ENCODE assay signal across 21 cellular contexts in genomic region chr11:121159721-121160120, GRCh38.
"Had no signal": no experiment of that assay in that cellular context is flagged by ENCODE, and none has a peak within 500 bp of the region (broad histone marks: within the 10 kb centered on the region; RNA-seq: fewer than 3 reads in every experiment).

No MANE protein-coding gene starts in this region.

- H3K36me3 ChIP-seq: brain microvascular endothelial cell, cardiac muscle cell, MG63 had no signal

- H3K27ac ChIP-seq: brain microvascular endothelial cell, cardiac muscle cell, KMS-11 had no signal

- H3K9me3 ChIP-seq: MG63 had no signal

- H3K27me3 ChIP-seq: brain microvascular endothelial cell, cardiac muscle cell had no signal

- DNase-seq: activated B cell treated with CpG ODN at 0.5 μM for 24 hours; activated CD4-positive, alpha-beta T cell treated with anti-CD3 and anti-CD28 coated beads for 1 hour; activated CD4-positive, alpha-beta T cell treated with anti-CD3 and anti-CD28 coated beads, Interleukin-2, amount 10 ng/mL, durations not matched to agents 24 days and 14 days; activated CD4-positive, alpha-beta T cell treated with anti-CD3 and anti-CD28 coated beads, Interleukin-2, amount 50 U/mL, for 48 hours; activated CD8-positive, alpha-beta memory T cell treated with anti-CD3 and anti-CD28 coated beads, Interleukin-2, amount 10 ng/mL, durations not matched to agents 7 days and 5 days; activated effector memory CD4-positive, alpha-beta T cell treated with anti-CD3 and anti-CD28 coated beads, Interleukin-2, amount 50 U/mL, for 16 hours; activated naive CD4-positive, alpha-beta T cell treated with anti-CD3 and anti-CD28 coated beads for 36 hours; activated T-cell treated with anti-CD3 and anti-CD28 coated beads, Interleukin-2, amount 50 U/mL, for 4 hours; amygdala; brain microvascular endothelial cell; MG63; MV-4-11; NCI-H1092 treated with DMSO at 0.1 percent for 48 hours; NCI-H146; NCI-H2029; NCI-H524; PC-3; SHP77 treated with DMSO at 0.1 percent for 48 hours; T-helper 9 cell had no signal

- H3K9ac ChIP-seq: KMS-11 had no signal

- H3K4me3 ChIP-seq: cardiac muscle cell, MG63 had no signal
